Comparison of ENCODE assay signal across 33 cellular contexts in genomic region chr7:111460695-111461094, GRCh38.
"Had no signal": no experiment of that assay in that cellular context is flagged by ENCODE, and none has a peak within 500 bp of the region (broad histone marks: within the 10 kb centered on the region; RNA-seq: fewer than 3 reads in every experiment).

No MANE protein-coding gene starts in this region.

- H3K4me3 ChIP-seq: adrenal gland, ascending aorta, body of pancreas, breast epithelium, cardiac muscle cell had no signal

- H3K4me1 ChIP-seq: adrenal gland, ascending aorta, body of pancreas, breast epithelium had no signal

- FAIRE-seq: astrocyte, bronchial epithelial cell had no signal

- DNase-seq: activated effector memory CD4-positive, alpha-beta T cell treated with anti-CD3 and anti-CD28 coated beads, Interleukin-2, amount 50 U/mL, for 16 hours; activated effector memory CD4-positive, alpha-beta T cell treated with Interleukin-2 at 50 U/mL for 16 hours; activated gamma-delta T cell; activated gamma-delta T cell treated with Interleukin-2 at 50 U/mL for 16 hours; activated naive CD4-positive, alpha-beta T cell; activated naive CD4-positive, alpha-beta T cell treated with anti-CD3 and anti-CD28 coated beads for 36 hours; activated naive CD4-positive, alpha-beta T cell treated with anti-CD3 and anti-CD28 coated beads, Interleukin-2, amount 10 ng/mL, durations not matched to agents 7 days and 5 days; activated naive CD4-positive, alpha-beta T cell treated with anti-CD3 and anti-CD28 coated beads, Interleukin-2, amount 50 U/mL, for 16 hours; activated naive CD8-positive, alpha-beta T cell treated with anti-CD3 and anti-CD28 coated beads for 36 hours; activated naive CD8-positive, alpha-beta T cell treated with anti-CD3 and anti-CD28 coated beads, Interleukin-2, amount 10 ng/mL, durations not matched to agents 7 days and 5 days; activated naive CD8-positive, alpha-beta T cell treated with anti-CD3 and anti-CD28 coated beads, Interleukin-2, amount 50 U/mL, for 24 hours; activated T-cell treated with anti-CD3 and anti-CD28 coated beads, Interleukin-2, amount 50 U/mL, for 1 hour; activated T-cell treated with anti-CD3 and anti-CD28 coated beads, Interleukin-2, amount 50 U/mL, for 24 hours; activated T-cell treated with anti-CD3 and anti-CD28 coated beads, Interleukin-2, amount 50 U/mL, for 4 hours; activated T-cell treated with anti-CD3 and anti-CD28 coated beads, Interleukin-2, amount 50 U/mL, for 48 hours; activated T-cell treated with anti-CD3 and anti-CD28 coated beads, Interleukin-2, amount 50 U/mL, for 72 hours; adrenal gland; amniotic stem cell; amygdala; anterior cingulate cortex; aorta; body of pancreas; brain microvascular endothelial cell; caudate nucleus; central memory CD4-positive, alpha-beta T cell; cerebellar nuclear complex had no signal

- H3K27me3 ChIP-seq: adrenal gland, ascending aorta, body of pancreas, brain microvascular endothelial cell, breast epithelium, cardiac muscle cell had no signal

- H3K36me3 ChIP-seq: adrenal gland, ascending aorta, brain microvascular endothelial cell, breast epithelium, cardiac muscle cell had no signal

- H3K9me3 ChIP-seq: adrenal gland, ascending aorta, body of pancreas, breast epithelium had no signal

- ATAC-seq: activated naive CD4-positive, alpha-beta T cell treated with anti-CD3 and anti-CD28 coated beads, Interleukin-2, amount 50 U/mL, for 72 hours; activated naive CD8-positive, alpha-beta T cell treated with anti-CD3 and anti-CD28 coated beads, Interleukin-2, amount 50 U/mL, for 24 hours; activated T-cell treated with anti-CD3 and anti-CD28 coated beads, Interleukin-2, amount 50 U/mL, for 4 hours; activated T-cell treated with anti-CD3 and anti-CD28 coated beads, Interleukin-2, amount 50 U/mL, for 72 hours; activated T-helper 17 cell treated with anti-CD3 and anti-CD28 coated beads, Interleukin-2, amount 50 U/mL, for 72 hours; body of pancreas had no signal

- H3K27ac ChIP-seq: adrenal gland, ascending aorta, body of pancreas, brain microvascular endothelial cell, breast epithelium, cardiac muscle cell had no signal
